In genomic region chr11:14642453-14642852, GRCh38 we compare ENCODE assay signal across 9 cellular contexts. TPM values are rescaled to one million over a fixed set of nuclear protein-coding genes. Genes with fewer than 3 reads are reported as not detected.
DNase-seq lines count a peak whose midpoint lies in the region; ATAC-seq and TF ChIP-seq lines count a peak whose summit lies in the region.
"Had no signal": no experiment of that assay in that cellular context is flagged by ENCODE, and none has a peak within 500 bp of the region (broad histone marks: within the 10 kb centered on the region; RNA-seq: fewer than 3 reads in every experiment).

No MANE protein-coding gene starts in this region.

- peak overlapping the region; percentile 95 for H3K4me3 Mint-ChIP-seq in activated naive CD8-positive, alpha-beta T cell

- peaks cover 0 to 11% (median 0%) of the 10 kb centered on the region in 11 experiments; a peak in 2 of 22 replicates for H3K36me3 ChIP-seq in BLaER1 treated with 17β-estradiol and CSF1 and Interleukin-3, amounts not matched to agents 10 nM and 100 nM
- H3K36me3 ChIP-seq in muscle layer of colon (ENCODE audit: insufficient read depth, low read length) (no peaks in the 10 kb centered on the region), adrenal gland (replicated peaks in 1 of 2) (no peaks in the 10 kb centered on the region)

- no peaks in the 10 kb centered on the region for H3K27me3 Mint-ChIP-seq in activated naive CD8-positive, alpha-beta T cell

- H3K27ac ChIP-seq in BLaER1 treated with 17β-estradiol and CSF1 and Interleukin-3, amounts not matched to agents 10 nM and 100 nM: peak overlapping the region in 5 of 11 experiments; percentile 88 to 97 (median 94); a peak in 6 of 22 replicates
- peak overlapping the region; percentile 92 for H3K27ac ChIP-seq in HL-60 (replicated peaks)
- peak overlapping the region; percentile 73 for H3K27ac ChIP-seq in muscle layer of colon (ENCODE audit: low read depth, low read length)
- H3K27ac ChIP-seq in adrenal gland: no peak overlapping the region

- peak overlapping the region; percentile 96 for H3K27ac Mint-ChIP-seq in activated naive CD8-positive, alpha-beta T cell

- 90 to 97% (median 95%) methylated on average over 5 of the region's 5 CpGs for WGBS in adrenal gland, 4 donors

- intact Hi-C loops in posterior vena cava (cut with DNase I): no loop called here
- intact Hi-C loops in adrenal gland (cut with DNase I): no loop called here

- H3K9me3 ChIP-seq in BLaER1 treated with 17β-estradiol and CSF1 and Interleukin-3, amounts not matched to agents 10 nM and 100 nM (replicated peaks in 1 of 11): no peaks in the 10 kb centered on the region
- H3K9me3 ChIP-seq in muscle layer of colon (ENCODE audit: low read length) (no peaks in the 10 kb centered on the region), adrenal gland (replicated peaks in 1 of 3) (no peaks in the 10 kb centered on the region)

- peak overlapping the region; percentile 76 to 98 (median 90) for H3K4me2 ChIP-seq in BLaER1 treated with 17β-estradiol and CSF1 and Interleukin-3, amounts not matched to agents 10 nM and 100 nM

- TF ChIP-seq CTCF in HL-60 (IDR thresholded peaks at IDR 0.05; ENCODE audit: insufficient read depth, low read length) (no peak), adrenal gland (IDR thresholded peaks at IDR 0.05) (no peak)

- peaks cover 19% of the 10 kb centered on the region for H3K36me3 Mint-ChIP-seq in activated naive CD8-positive, alpha-beta T cell

- no peak for ATAC-seq in HG03439 (IDR thresholded peaks at IDR 0.05; ENCODE audit: unreplicated experiment)

- H3K9ac ChIP-seq in BLaER1 treated with 17β-estradiol and CSF1 and Interleukin-3, amounts not matched to agents 10 nM and 100 nM: peak overlapping the region in 8 of 11 experiments; percentile 89 to 98 (median 96); a peak in 9 of 22 replicates
- no peak overlapping the region for H3K9ac ChIP-seq in muscle layer of colon (ENCODE audit: low read length)

- H3K9me3 Mint-ChIP-seq in activated naive CD8-positive, alpha-beta T cell (ENCODE audit: low read depth): no peaks in the 10 kb centered on the region

- H3K27me3 ChIP-seq in BLaER1 treated with 17β-estradiol and CSF1 and Interleukin-3, amounts not matched to agents 10 nM and 100 nM: peaks cover 0 to 35% (median 32%) of the 10 kb centered on the region in 11 experiments; a peak in 17 of 22 replicates
- H3K27me3 ChIP-seq in HL-60 (ENCODE audit: insufficient read depth, poor library complexity, severe bottlenecking) (no peaks in the 10 kb centered on the region), muscle layer of colon (ENCODE audit: control insufficient read depth in 1 of 2, insufficient read depth in 2 of 2, low read length in 2 of 2) (no peaks in the 10 kb centered on the region), adrenal gland (peaks cover 12% of the 10 kb centered on the region)

- H3K4me3 ChIP-seq in BLaER1 treated with 17β-estradiol and CSF1 and Interleukin-3, amounts not matched to agents 10 nM and 100 nM: peak overlapping the region in 9 of 10 experiments; percentile 86 to 99 (median 93); a peak in 15 of 20 replicates
- peak overlapping the region; percentile 76; the same call in 1 of the 2 replicates for H3K4me3 ChIP-seq in HL-60 (replicated peaks; ENCODE audit: insufficient read depth, low read length)
- H3K4me3 ChIP-seq in muscle layer of colon (ENCODE audit: low read depth in 1 of 2, low read length in 2 of 2): peak overlapping the region; percentile 18 to 84
- no peak overlapping the region for H3K4me3 ChIP-seq in adrenal gland

- H4K20me1 ChIP-seq in BLaER1 treated with 17β-estradiol and CSF1 and Interleukin-3, amounts not matched to agents 10 nM and 100 nM: peaks cover 15 to 34% (median 31%) of the 10 kb centered on the region in 11 experiments; a peak in 19 of 22 replicates

- H3K4me1 ChIP-seq in BLaER1 treated with 17β-estradiol and CSF1 and Interleukin-3, amounts not matched to agents 10 nM and 100 nM: peaks cover 5 to 56% (median 27%) of the 10 kb centered on the region in 10 experiments; a peak in 19 of 20 replicates
- H3K4me1 ChIP-seq in muscle layer of colon (ENCODE audit: insufficient read depth, low read length) (peaks cover 33% of the 10 kb centered on the region), adrenal gland (replicated peaks in 1 of 2) (peaks cover 6 to 10% of the 10 kb centered on the region in 2 donors)

- H3K4me1 Mint-ChIP-seq in activated naive CD8-positive, alpha-beta T cell (ENCODE audit: low read depth): peaks cover 58% of the 10 kb centered on the region

- TF ChIP-seq POLR2A in adrenal gland (IDR thresholded peaks at IDR 0.05): no peak

- DNase-seq in HL-60 (ENCODE audit: low read depth in 1 of 2, low spot score in 1 of 2) (no peak), posterior vena cava (ENCODE audit: low spot score) (no peak), NCI-H2107 treated with DMSO at 0.1 percent for 48 hours (lab: John Stamatoyannopoulos, UW; ENCODE audit: unreplicated experiment) (no peak), adrenal gland (no peak)

RNA-seq across cellular contexts. Expression of gene PDE3B, which starts 1.2 kb away (rescaled TPM):
- total RNA-seq in posterior vena cava (1 to 10 TPM; 2.1 to 2.8 TPM), adrenal gland (1 to 10 TPM in 7 of 8 donors, under 1 TPM in 1; 0.42 to 4.2 (median 2.2) TPM)
- polyA plus RNA-seq in adrenal gland: 1 to 10 TPM; 1.0 to 2.1 (median 1.0) TPM
- total RNA-seq: LHCN-M2 had no signal

Comparison
In these comparisons a context has a peak if more than half of its experiments do, and no peak if none do; other contexts are left out.
1. H3K27ac ChIP-seq: peak in HL-60 (single experiment) and muscle layer of colon (single experiment); none in adrenal gland (0 of 5).
2. H3K4me3 ChIP-seq: peak in BLaER1 treated with 17β-estradiol and CSF1 and Interleukin-3, amounts not matched to agents 10 nM and 100 nM (9 of 10), HL-60 (single experiment) and muscle layer of colon (2 of 2); none in adrenal gland (0 of 4).